In the genomic region with DNA sequence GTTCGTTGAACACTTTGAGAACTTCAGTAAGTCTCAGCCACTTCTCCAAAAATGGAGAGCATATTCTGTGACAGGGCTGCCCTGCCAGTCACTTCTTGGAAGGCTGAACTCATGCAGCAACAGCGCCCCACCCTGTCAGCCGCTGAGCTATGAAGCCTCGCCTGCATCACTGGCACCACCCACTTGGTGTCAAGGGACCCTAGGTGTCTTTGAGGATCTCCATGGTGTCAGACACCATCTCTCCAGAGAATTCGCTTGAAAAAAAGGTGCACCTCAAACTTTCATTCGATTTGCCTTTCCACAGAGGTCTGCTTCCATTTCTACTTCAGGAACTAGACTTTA, we compare ENCODE assay signal across 8 cellular contexts.
A peak's percentile ranks its signal among the peaks of the same experiment; 100 is the strongest.
DNase-seq lines count a peak whose midpoint lies in the region; ATAC-seq and TF ChIP-seq lines count a peak whose summit lies in the region.
"Not testable (repeated sequence)": the region's sequence is repeated elsewhere in the genome, so short reads cannot be mapped to it uniquely, and the experiment has no call there.

No MANE protein-coding gene starts in this region.

- TF ChIP-seq POLR2A in prostate gland (IDR thresholded peaks at IDR 0.05) = not testable (repeated sequence)

- TF ChIP-seq CTCF in GM12865 (IDR thresholded peaks at IDR 0.05; ENCODE audit: insufficient read depth, low read depth, low read length, missing control alignments) (peak; percentile 39), epithelial cell of esophagus (IDR thresholded peaks at IDR 0.05; ENCODE audit: insufficient read depth, low read depth, low read length, missing control alignments) (peak; percentile 16)
- not testable (repeated sequence) for TF ChIP-seq CTCF in prostate gland (IDR thresholded peaks at IDR 0.05)

- H3K36me3 ChIP-seq in prostate gland = not testable (repeated sequence)

- H3K9me3 ChIP-seq in prostate gland = not testable (repeated sequence)

- intact Hi-C loops in prostate gland (cut with DNase I) = not testable (repeated sequence)

- WGBS in prostate gland = 47% methylated on average over 6 of the region's 6 CpGs

- not testable (repeated sequence) for H3K27me3 ChIP-seq in prostate gland (replicated peaks; ENCODE audit: insufficient read depth)

- not testable (repeated sequence) for H3K4me3 ChIP-seq in GM12865 (ENCODE audit: low read depth, low read length); epithelial cell of esophagus (ENCODE audit: low read length); prostate gland

- DNase-seq in GM12865 (ENCODE audit: low read depth) (peak; percentile 56), SK-MEL-5 (ENCODE audit: low read depth, low spot score) (peak; percentile 78), epithelial cell of esophagus (ENCODE audit: low read depth) (peak; percentile 52), inferior parietal cortex (ENCODE audit: extremely low spot score) (peak; percentile 0), prostate gland (ENCODE audit: low spot score) (peak; percentile 4), ureter (ENCODE audit: low spot score) (peak; percentile 35)
- DNase-seq in activated effector memory CD4-positive, alpha-beta T cell treated with anti-CD3 and anti-CD28 coated beads, Interleukin-2, amount 50 U/mL, for 16 hours = peak; percentile 69

- H3K27ac ChIP-seq in prostate gland = not testable (repeated sequence)

- in situ Hi-C loops in SK-MEL-5 (cut with HindIII; ENCODE audit: low pct_unique_long_range_greater_than_20kb, low sequenced_read_pairs) = not testable (repeated sequence)

- not testable (repeated sequence) for H3K4me1 ChIP-seq in prostate gland (replicated peaks)

- peak; percentile 89 for ATAC-seq in HG02884 (IDR thresholded peaks at IDR 0.05; ENCODE audit: unreplicated experiment)

Comparison
In these comparisons a context has a peak if more than half of its experiments do, and no peak if none do; other contexts are left out.
1. DNase-seq: peak in every context shown above with its lines; median percentile 78 in SK-MEL-5; 69 in activated effector memory CD4-positive, alpha-beta T cell treated with anti-CD3 and anti-CD28 coated beads, Interleukin-2, amount 50 U/mL, for 16 hours; 56 in GM12865; 52 in epithelial cell of esophagus; 35 in ureter; 4 in prostate gland; 0 in inferior parietal cortex.